In genomic region chr4:24912252-24913098, GRCh38 we compare ENCODE assay signal across 8 cellular contexts. TPM values are rescaled to one million over a fixed set of nuclear protein-coding genes. Genes with fewer than 3 reads are reported as not detected.
DNase-seq lines count a peak whose midpoint lies in the region; TF ChIP-seq lines count a peak whose summit lies in the region.

Gene CCDC149 (minus strand): TSS chr4:24913042. CDS start chr4:24912864, 178 bp downstream.

- peak within 1 kb of the TSS; percentile 94 to 99 for H3K27ac ChIP-seq in breast epithelium

- H3K4me3 Mint-ChIP-seq in activated CD4-positive, alpha-beta memory T cell treated with anti-CD3 and anti-CD28 coated beads, Interleukin-2, amount 10 ng/mL, durations not matched to agents 7 days and 5 days: no peak within 1 kb of the TSS

- DNase-seq in AG20443 (ENCODE audit: low spot score) (peak; percentile 93), HAP-1 (ENCODE audit: low spot score in 2 of 2) (peak; percentile 39 to 70), NCI-H748 (lab: John Stamatoyannopoulos, UW; ENCODE audit: unreplicated experiment) (peak; percentile 91), breast epithelium (ENCODE audit: low spot score in 2 of 2) (peak; percentile 64 to 85), putamen (ENCODE audit: low spot score) (peak; percentile 58)
- no peak for DNase-seq in activated CD4-positive, alpha-beta memory T cell treated with anti-CD3 and anti-CD28 coated beads, Interleukin-2, amount 10 ng/mL, durations not matched to agents 7 days and 5 days
- no peak for DNase-seq in activated CD4-positive, alpha-beta T cell treated with anti-CD3 and anti-CD28 coated beads, Interleukin-2, amount 50 U/mL, for 4 hours

- intact Hi-C loops in breast epithelium (cut with DNase I; ENCODE audit: low total_unique reads): no loop called here

- H3K36me3 ChIP-seq in HAP-1 (replicated peaks) (no peaks in the 10 kb centered on the region), breast epithelium (peaks cover 12% of the 10 kb centered on the region), iPS-15b (ENCODE audit: control insufficient read depth, insufficient read depth, low read length) (no peaks in the 10 kb centered on the region)

- H3K27me3 ChIP-seq in HAP-1 (ENCODE audit: low read depth): no peaks in the 10 kb centered on the region
- no peaks in the 10 kb centered on the region for H3K27me3 ChIP-seq in breast epithelium
- peaks cover 25% of the 10 kb centered on the region for H3K27me3 ChIP-seq in iPS-15b (ENCODE audit: control insufficient read depth, insufficient read depth, low read length)

- in situ Hi-C loops in HAP-1 (cut with MboI; ENCODE audit: low sequenced_read_pairs): no loop called here

- peaks cover 2% of the 10 kb centered on the region; the same call in 1 of the 2 replicates for H3K4me1 ChIP-seq in HAP-1
- H3K4me1 ChIP-seq in breast epithelium: no peaks in the 10 kb centered on the region
- peaks cover 3% of the 10 kb centered on the region for H3K4me1 ChIP-seq in iPS-15b (ENCODE audit: control insufficient read depth, insufficient read depth, low read length)

- TF ChIP-seq CTCF in breast epithelium (IDR thresholded peaks at IDR 0.05): peak in 1 of 3 donors; percentile 3

- CTCF ChIA-PET in activated CD4-positive, alpha-beta memory T cell treated with anti-CD3 and anti-CD28 coated beads, Interleukin-2, amount 10 ng/mL, durations not matched to agents 7 days and 5 days (lab: Charles Lee): no interaction called here

- no peaks in the 10 kb centered on the region for H3K36me3 Mint-ChIP-seq in activated CD4-positive, alpha-beta memory T cell treated with anti-CD3 and anti-CD28 coated beads, Interleukin-2, amount 10 ng/mL, durations not matched to agents 7 days and 5 days (ENCODE audit: low read depth)

- no peaks in the 10 kb centered on the region for H3K4me1 Mint-ChIP-seq in activated CD4-positive, alpha-beta memory T cell treated with anti-CD3 and anti-CD28 coated beads, Interleukin-2, amount 10 ng/mL, durations not matched to agents 7 days and 5 days

- POLR2A ChIA-PET in activated CD4-positive, alpha-beta memory T cell treated with anti-CD3 and anti-CD28 coated beads, Interleukin-2, amount 10 ng/mL, durations not matched to agents 7 days and 5 days (lab: Charles Lee): no interaction called here

- H3K9me3 ChIP-seq in HAP-1: no peaks in the 10 kb centered on the region
- no peaks in the 10 kb centered on the region for H3K9me3 ChIP-seq in breast epithelium
- H3K9me3 ChIP-seq in iPS-15b (ENCODE audit: control insufficient read depth, insufficient read depth, low read length): peaks cover 4% of the 10 kb centered on the region

- H3K9ac ChIP-seq in iPS-15b (ENCODE audit: low read depth, low read length): no peak within 1 kb of the TSS

- H3K9me3 Mint-ChIP-seq in activated CD4-positive, alpha-beta memory T cell treated with anti-CD3 and anti-CD28 coated beads, Interleukin-2, amount 10 ng/mL, durations not matched to agents 7 days and 5 days: peaks cover 2% of the 10 kb centered on the region

- TF ChIP-seq POLR2A in breast epithelium (IDR thresholded peaks at IDR 0.05): peak; percentile 37

- peaks cover 28% of the 10 kb centered on the region for H3K27me3 Mint-ChIP-seq in activated CD4-positive, alpha-beta memory T cell treated with anti-CD3 and anti-CD28 coated beads, Interleukin-2, amount 10 ng/mL, durations not matched to agents 7 days and 5 days

- peak within 1 kb of the TSS; percentile 24 for H3K4me3 ChIP-seq in HAP-1
- H3K4me3 ChIP-seq in breast epithelium: peak within 1 kb of the TSS; percentile 67 to 94 (median 77)
- H3K4me3 ChIP-seq in iPS-15b (ENCODE audit: low read depth, low read length): peak within 1 kb of the TSS; percentile 55

- H3K27ac Mint-ChIP-seq in activated CD4-positive, alpha-beta memory T cell treated with anti-CD3 and anti-CD28 coated beads, Interleukin-2, amount 10 ng/mL, durations not matched to agents 7 days and 5 days: no peak within 1 kb of the TSS

RNA-seq across cellular contexts. Expression of gene CCDC149, which starts in this region (rescaled TPM):
- total RNA-seq in breast epithelium: 10 to 100 TPM; 15.8 to 21.0 (median 18.6) TPM
- total RNA-seq in activated CD4-positive, alpha-beta memory T cell treated with anti-CD3 and anti-CD28 coated beads, Interleukin-2, amount 10 ng/mL, durations not matched to agents 7 days and 5 days: not detected

Comparison
In these comparisons a context has a peak if more than half of its experiments do, and no peak if none do; other contexts are left out.
1. RNA of gene CCDC149 (total RNA-seq): 15.8 to 21.0 TPM in breast epithelium; not detected in activated CD4-positive, alpha-beta memory T cell treated with anti-CD3 and anti-CD28 coated beads, Interleukin-2, amount 10 ng/mL, durations not matched to agents 7 days and 5 days; every median in the first group is over 10 times any median in the second.
2. DNase-seq: peak in AG20443 (single experiment), HAP-1 (2 of 2), NCI-H748 (single experiment), breast epithelium (2 of 2) and putamen (single experiment); none in activated CD4-positive, alpha-beta memory T cell treated with anti-CD3 and anti-CD28 coated beads, Interleukin-2, amount 10 ng/mL, durations not matched to agents 7 days and 5 days (single experiment) and activated CD4-positive, alpha-beta T cell treated with anti-CD3 and anti-CD28 coated beads, Interleukin-2, amount 50 U/mL, for 4 hours (0 of 2).
3. H3K4me3 ChIP-seq: peak in every context shown above with its lines; median percentile 77 in breast epithelium; 55 in iPS-15b; 24 in HAP-1.